ENCODE assay signal across 15 cellular contexts in the genomic region with DNA sequence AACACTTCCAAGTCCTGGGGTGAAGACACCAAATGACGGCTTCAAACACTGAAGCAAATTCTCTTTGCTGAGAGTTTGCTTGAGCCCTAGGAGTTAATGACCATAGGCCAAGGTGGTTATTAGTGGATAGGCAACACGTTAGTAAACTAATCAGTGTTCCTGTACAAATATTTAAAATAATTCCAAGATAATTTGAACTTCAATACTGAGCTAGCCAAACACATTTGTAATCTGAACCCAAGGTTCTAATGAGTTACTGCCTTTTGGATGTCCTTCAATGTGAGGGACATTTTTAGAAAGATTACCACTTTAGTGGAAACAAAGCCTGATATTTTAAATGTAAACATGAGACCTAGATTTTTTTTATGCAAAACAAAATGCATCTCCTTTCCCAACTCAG.
"Had no signal": no experiment of that assay in that cellular context is flagged by ENCODE, and none has a peak within 500 bp of the region (broad histone marks: within the 10 kb centered on the region; RNA-seq: fewer than 3 reads in every experiment).

No MANE protein-coding gene starts in this region.

- H3K27ac Mint-ChIP-seq: activated CD8-positive, alpha-beta memory T cell treated with anti-CD3 and anti-CD28 coated beads, Interleukin-2, amount 10 ng/mL, durations not matched to agents 7 days and 5 days; activated naive CD8-positive, alpha-beta T cell treated with anti-CD3 and anti-CD28 coated beads for 36 hours; activated T-cell treated with anti-CD3 and anti-CD28 coated beads, Interleukin-2, amount 50 U/mL, for 24 hours; natural killer cell; stimulated activated naive CD8-positive, alpha-beta T cell treated with anti-CD3 and anti-CD28 coated beads, Interleukin-15, Interleukin-2, amounts not matched to agents 100 ng/mL and 50 ng/mL, for 24 hours; T-helper 2 cell treated with Interferon-gamma antibody and Interleukin-4, amounts not matched to agents 5 μg/mL and 100 μg/mL, for 36 hours had no signal

- H3K36me3 Mint-ChIP-seq: activated CD8-positive, alpha-beta memory T cell treated with anti-CD3 and anti-CD28 coated beads, Interleukin-2, amount 10 ng/mL, durations not matched to agents 7 days and 5 days; activated naive CD8-positive, alpha-beta T cell treated with anti-CD3 and anti-CD28 coated beads for 36 hours; natural killer cell had no signal

- H3K4me3 Mint-ChIP-seq: activated CD8-positive, alpha-beta memory T cell treated with anti-CD3 and anti-CD28 coated beads, Interleukin-2, amount 10 ng/mL, durations not matched to agents 7 days and 5 days; activated naive CD8-positive, alpha-beta T cell treated with anti-CD3 and anti-CD28 coated beads for 36 hours; activated T-cell treated with anti-CD3 and anti-CD28 coated beads, Interleukin-2, amount 50 U/mL, for 24 hours; natural killer cell; stimulated activated naive CD8-positive, alpha-beta T cell treated with anti-CD3 and anti-CD28 coated beads, Interleukin-15, Interleukin-2, amounts not matched to agents 100 ng/mL and 50 ng/mL, for 24 hours; T-helper 2 cell treated with Interferon-gamma antibody and Interleukin-4, amounts not matched to agents 5 μg/mL and 100 μg/mL, for 36 hours had no signal

- DNase-seq: activated CD4-positive, alpha-beta T cell treated with anti-CD3 and anti-CD28 coated beads, Interleukin-2, amount 50 U/mL, for 48 hours; activated CD4-positive, CD25-positive, alpha-beta regulatory T cell treated with anti-CD3 and anti-CD28 coated beads, Interleukin-2, amount 50 U/mL, for 72 hours; activated CD8-positive, alpha-beta memory T cell treated with anti-CD3 and anti-CD28 coated beads, Interleukin-2, amount 10 ng/mL, durations not matched to agents 7 days and 5 days; activated effector memory CD4-positive, alpha-beta T cell treated with anti-CD3 and anti-CD28 coated beads, Interleukin-2, amount 50 U/mL, for 16 hours; activated naive CD8-positive, alpha-beta T cell treated with anti-CD3 and anti-CD28 coated beads for 36 hours; activated T-cell treated with anti-CD3 and anti-CD28 coated beads, Interleukin-2, amount 50 U/mL, for 24 hours; anterior cingulate cortex; left colon; natural killer cell; nucleus accumbens; stimulated activated CD4-positive, alpha-beta T cell treated with anti-CD3 and anti-CD28 coated beads, Interleukin-4, amount 100 ng/mL, for 1 hour; stimulated activated CD8-positive, alpha-beta memory T cell treated with anti-CD3 and anti-CD28 coated beads, Interleukin-4, amount 100 ng/mL, for 48 hours had no signal

- ATAC-seq: activated CD8-positive, alpha-beta memory T cell treated with anti-CD3 and anti-CD28 coated beads, Interleukin-2, amount 10 ng/mL, durations not matched to agents 7 days and 5 days; esophagus mucosa; natural killer cell had no signal

- H3K4me1 Mint-ChIP-seq: activated CD8-positive, alpha-beta memory T cell treated with anti-CD3 and anti-CD28 coated beads, Interleukin-2, amount 10 ng/mL, durations not matched to agents 7 days and 5 days; activated naive CD8-positive, alpha-beta T cell treated with anti-CD3 and anti-CD28 coated beads for 36 hours; natural killer cell had no signal

- H3K27me3 Mint-ChIP-seq: activated CD8-positive, alpha-beta memory T cell treated with anti-CD3 and anti-CD28 coated beads, Interleukin-2, amount 10 ng/mL, durations not matched to agents 7 days and 5 days; activated naive CD8-positive, alpha-beta T cell treated with anti-CD3 and anti-CD28 coated beads for 36 hours; activated T-cell treated with anti-CD3 and anti-CD28 coated beads, Interleukin-2, amount 50 U/mL, for 24 hours; stimulated activated naive CD8-positive, alpha-beta T cell treated with anti-CD3 and anti-CD28 coated beads, Interleukin-15, Interleukin-2, amounts not matched to agents 100 ng/mL and 50 ng/mL, for 24 hours had no signal
